Comparison of ENCODE assay signal across 18 cellular contexts in genomic region chr9:91408475-91408874, GRCh38.
"Had no signal": no experiment of that assay in that cellular context is flagged by ENCODE, and none has a peak within 500 bp of the region (broad histone marks: within the 10 kb centered on the region; RNA-seq: fewer than 3 reads in every experiment).

No MANE protein-coding gene starts in this region.

- ATAC-seq: body of pancreas, left colon had no signal

- H3K4me3 ChIP-seq: body of pancreas, esophagus muscularis mucosa, right atrium auricular region, SK-N-MC, skin epidermis, suprapubic skin had no signal

- DNase-seq: activated CD4-positive, alpha-beta memory T cell treated with anti-CD3 and anti-CD28 coated beads for 36 hours; activated naive CD4-positive, alpha-beta T cell treated with anti-CD3 and anti-CD28 coated beads, Interleukin-2, amount 10 ng/mL, durations not matched to agents 7 days and 5 days; activated T-cell treated with anti-CD3 and anti-CD28 coated beads, Interleukin-2, amount 50 U/mL, for 24 hours; body of pancreas; caudate nucleus; foreskin melanocyte; left colon; naive B cell; stimulated activated CD4-positive, alpha-beta T cell treated with anti-CD3 and anti-CD28 coated beads, Interleukin-4, amount 100 ng/mL, for 4 hours; stimulated activated CD8-positive, alpha-beta memory T cell treated with anti-CD3 and anti-CD28 coated beads, Interleukin-4, amount 100 ng/mL, for 48 hours; stimulated activated naive CD4-positive, alpha-beta T cell treated with Interleukin-2 at 50 U/mL for 16 hours; T-helper 1 cell; WERI-Rb-1 had no signal

- H3K9me3 ChIP-seq: body of pancreas, esophagus muscularis mucosa, right atrium auricular region, suprapubic skin had no signal

- H3K27ac ChIP-seq: body of pancreas, esophagus muscularis mucosa, SK-N-MC, skin epidermis, suprapubic skin, WERI-Rb-1 had no signal

- H3K4me1 ChIP-seq: body of pancreas, right atrium auricular region had no signal

- H3K27me3 ChIP-seq: body of pancreas, esophagus muscularis mucosa, right atrium auricular region, suprapubic skin had no signal
